16 cellular contexts compared by ENCODE assay signal in genomic region chr6:53707108-53707897, GRCh38. TPM values are rescaled to one million over a fixed set of nuclear protein-coding genes. Genes with fewer than 3 reads are reported as not detected.
DNase-seq lines count a peak whose midpoint lies in the region; ATAC-seq and TF ChIP-seq lines count a peak whose summit lies in the region.
"Had no signal": no experiment of that assay in that cellular context is flagged by ENCODE, and none has a peak within 500 bp of the region (broad histone marks: within the 10 kb centered on the region; RNA-seq: fewer than 3 reads in every experiment).

No MANE protein-coding gene starts in this region.

- no TSS peak for BruUV-seq in IMR-90 (replicated peaks; lab: Mats Ljungman, UMichigan)

- TF ChIP-seq CTCF in C4-2B (conservative IDR thresholded peaks at IDR 0.05) (no peak), IMR-90 (conservative IDR thresholded peaks at IDR 0.05; ENCODE audit: low read depth, low read length) (no peak), psoas muscle (IDR thresholded peaks at IDR 0.05) (no peak)

- H3K9ac ChIP-seq in IMR-90 (ENCODE audit: low read depth, low read length) = no peak overlapping the region
- no peak overlapping the region for H3K9ac ChIP-seq in neuronal stem cell (ENCODE audit: low read depth, low read length, poor library complexity)

- in situ Hi-C loops in IMR-90 (cut with MboI; ENCODE audit: low sequenced_read_pairs) = no loop called here

- no peak overlapping the region for H2BK120ac ChIP-seq in IMR-90 (ENCODE audit: low read depth, low read length)
- H2BK120ac ChIP-seq in neuronal stem cell (ENCODE audit: low read depth, low read length) = no peak overlapping the region

- CTCF ChIA-PET in IMR-90 (lab: Yijun Ruan, JAX) = no interaction called here

- POLR2A ChIA-PET in IMR-90 (lab: Charles Lee; ENCODE audit: unreplicated experiment) = no interaction called here

- H2BK15ac ChIP-seq in IMR-90 (ENCODE audit: low read depth, low read length) (no peak overlapping the region), neuronal stem cell (ENCODE audit: low read length) (no peak overlapping the region)

- peak overlapping the region; percentile 60; the same call in 1 of the 2 replicates for H3K18ac ChIP-seq in IMR-90 (ENCODE audit: low read depth, low read length)
- H3K18ac ChIP-seq in neuronal stem cell (ENCODE audit: low read length) = peak overlapping the region; percentile 65

- H3K4me3 ChIP-seq in IMR-90 (ENCODE audit: insufficient read depth, low read depth, low read length) (no peak overlapping the region), neuronal stem cell (ENCODE audit: low read length in 2 of 2) (no peak overlapping the region), MG63 (no peak overlapping the region), psoas muscle (no peak overlapping the region)

- DNase-seq in IMR-90 = peak; percentile 61
- DNase-seq in amniotic epithelial cell (ENCODE audit: low read depth) = peak; percentile 14
- DNase-seq in neuronal stem cell (ENCODE audit: low spot score) = no peak
- DNase-seq in MG63 = no peak
- DNase-seq in psoas muscle = no peak
- DNase-seq in NCI-H446 treated with DMSO at 0.1 percent for 48 hours (lab: John Stamatoyannopoulos, UW) = no peak
- DNase-seq: BE2C; CD8-positive, alpha-beta T cell; COR-L47; DND-41; GF-D8; HCEC 1CT; HFFc6 had no signal

- H3K14ac ChIP-seq in IMR-90 (replicated peaks; ENCODE audit: low read depth, low read length) (no peak overlapping the region; the same call in 1 of the 2 replicates), neuronal stem cell (ENCODE audit: low read length) (no peak overlapping the region)

- WGBS in IMR-90 (ENCODE audit: extremely low coverage in 2 of 2, insufficient read length in 1 of 2), 2 experiments = 89% methylated on average over 6 of the region's 12 CpGs; no CpG with 5 or more reads in 1 of the 2 experiments
- WGBS in neuronal stem cell (ENCODE audit: extremely low coverage in 2 of 2, insufficient read length in 2 of 2, insufficient replicate concordance in 1 of 2), 2 donors = no CpG with 5 or more reads among the region's 12 CpGs
- WGBS in psoas muscle, 3 donors = 91 to 95% (median 94%) methylated on average over 12 of the region's 12 CpGs

- dilution Hi-C loops in IMR-90 (cut with HindIII; ENCODE audit: low sequenced_read_pairs, unreplicated experiment) = no loop called here

- no peaks in the 10 kb centered on the region for H3K9me3 ChIP-seq in IMR-90 (ENCODE audit: control insufficient read depth, insufficient read depth, low read length)
- H3K9me3 ChIP-seq in neuronal stem cell (replicated peaks in 1 of 2; ENCODE audit: control insufficient read depth in 2 of 2, insufficient read depth in 1 of 2, low read depth in 1 of 2, low read length in 2 of 2) = no peaks in the 10 kb centered on the region
- no peaks in the 10 kb centered on the region for H3K9me3 ChIP-seq in MG63
- no peaks in the 10 kb centered on the region for H3K9me3 ChIP-seq in psoas muscle
- H3K9me3 ChIP-seq: BE2C had no signal

- intact Hi-C loops in IMR-90 (cut with micrococcal nuclease) = no loop called here
- intact Hi-C loops in psoas muscle (cut with DNase I) = no loop called here

- H3K56ac ChIP-seq in IMR-90 (ENCODE audit: extremely low read depth, insufficient read depth, low read length) = no peak overlapping the region

- H2BK20ac ChIP-seq in IMR-90 (ENCODE audit: low read depth, low read length) = no peak overlapping the region; the same call in 1 of the 2 replicates

- H3K9me1 ChIP-seq in IMR-90 (ENCODE audit: insufficient read depth, low read length) = peaks cover 5% of the 10 kb centered on the region; the same call in 1 of the 2 replicates

- H3K27me3 ChIP-seq in IMR-90 (ENCODE audit: control insufficient read depth, insufficient read depth, low read length) (peaks cover 4% of the 10 kb centered on the region), neuronal stem cell (ENCODE audit: control insufficient read depth in 3 of 3, insufficient read depth in 3 of 3, low read depth in 1 of 3, low read length in 3 of 3) (peaks cover 0 to 4% (median 0%) of the 10 kb centered on the region in 3 experiments), MG63 (no peaks in the 10 kb centered on the region), psoas muscle (ENCODE audit: insufficient read depth in 3 of 3, low read length in 2 of 3) (peaks cover 0 to 3% (median 0%) of the 10 kb centered on the region in 3 donors)

- H2BK5ac ChIP-seq in IMR-90 (ENCODE audit: low read depth, low read length, poor library complexity, severe bottlenecking) (no peak overlapping the region), neuronal stem cell (ENCODE audit: low read length) (no peak overlapping the region)

- TF ChIP-seq POLR2A in IMR-90 (IDR thresholded peaks at IDR 0.05; ENCODE audit: low read depth, low read length) = no peak

- no peak for TF ChIP-seq RAD21 in IMR-90 (IDR thresholded peaks at IDR 0.05; ENCODE audit: low read length)

- H3K23ac ChIP-seq in IMR-90 (ENCODE audit: low read depth, low read length) (no peak overlapping the region), neuronal stem cell (ENCODE audit: low read depth, low read length, poor library complexity) (peak overlapping the region; percentile 17)

- H3K4ac ChIP-seq in IMR-90 (ENCODE audit: low read depth, low read length) (peak overlapping the region; percentile 53; the same call in 1 of the 2 replicates), neuronal stem cell (ENCODE audit: low read length) (no peak overlapping the region)

- H4K20me1 ChIP-seq in IMR-90 (ENCODE audit: insufficient read depth, low read length) = no peaks in the 10 kb centered on the region

- H3K4me2 ChIP-seq in IMR-90 (ENCODE audit: low read depth, low read length) (peak overlapping the region; percentile 28; the same call in 1 of the 2 replicates), neuronal stem cell (ENCODE audit: insufficient read depth, low read length, poor library complexity, severe bottlenecking) (no peak overlapping the region)

- peaks cover 8% of the 10 kb centered on the region; the same call in 1 of the 2 replicates for H3K4me1 ChIP-seq in IMR-90 (ENCODE audit: control insufficient read depth, insufficient read depth, low read length)
- H3K4me1 ChIP-seq in neuronal stem cell (ENCODE audit: control insufficient read depth in 2 of 2, insufficient read depth in 1 of 2, low read depth in 1 of 2, low read length in 2 of 2) = peaks cover 0 to 2% of the 10 kb centered on the region in 2 donors
- peaks cover 12% of the 10 kb centered on the region for H3K4me1 ChIP-seq in psoas muscle
- H3K4me1 ChIP-seq: BE2C had no signal

- no peak overlapping the region for H2BK12ac ChIP-seq in neuronal stem cell (ENCODE audit: low read length)

- H3K27ac ChIP-seq in C4-2B = peak overlapping the region; percentile 70
- H3K27ac ChIP-seq in IMR-90 (ENCODE audit: insufficient read depth, low read length) = peak overlapping the region; percentile 21; the same call in 1 of the 2 replicates
- no peak overlapping the region for H3K27ac ChIP-seq in neuronal stem cell (replicated peaks; ENCODE audit: low read length)
- no peak overlapping the region for H3K27ac ChIP-seq in psoas muscle

- peak; percentile 78 for ATAC-seq in IMR-90 (ENCODE audit: low read depth)
- no peak for ATAC-seq in psoas muscle
- no peak for ATAC-seq in GM18858 (IDR thresholded peaks at IDR 0.05; ENCODE audit: unreplicated experiment)
- ATAC-seq: CD8-positive, alpha-beta T cell had no signal

- H2AK9ac ChIP-seq in IMR-90 (replicated peaks; ENCODE audit: low read depth, low read length, poor library complexity) = peak overlapping the region; percentile 17

- H4K5ac ChIP-seq in IMR-90 (ENCODE audit: low read depth, low read length) = no peak overlapping the region

- H3K36me3 ChIP-seq in IMR-90 (ENCODE audit: control insufficient read depth, insufficient read depth, low read length) (no peaks in the 10 kb centered on the region), neuronal stem cell (replicated peaks in 1 of 2; ENCODE audit: control insufficient read depth in 2 of 2, insufficient read depth in 2 of 2, low read length in 2 of 2) (no peaks in the 10 kb centered on the region), MG63 (no peaks in the 10 kb centered on the region), psoas muscle (ENCODE audit: insufficient read depth in 1 of 2, low read depth in 1 of 2) (no peaks in the 10 kb centered on the region)
- H3K36me3 ChIP-seq: BE2C had no signal

- H2AK5ac ChIP-seq in IMR-90 (ENCODE audit: low read depth, low read length) (peak overlapping the region; percentile 51; the same call in 1 of the 2 replicates), neuronal stem cell (ENCODE audit: low read depth, low read length) (no peak overlapping the region)

- no peak overlapping the region; a peak in 1 of 4 replicates for H4K8ac ChIP-seq in IMR-90 (ENCODE audit: low read depth in 2 of 2, low read length in 2 of 2)
- H4K8ac ChIP-seq in neuronal stem cell (ENCODE audit: low read depth, low read length) = no peak overlapping the region

- H2AFZ ChIP-seq in IMR-90 (replicated peaks; ENCODE audit: low read length, poor library complexity) (peak overlapping the region; percentile 58), neuronal stem cell (ENCODE audit: low read length) (no peak overlapping the region)

- H3K79me1 ChIP-seq in IMR-90 (ENCODE audit: low read depth in 1 of 2, low read length in 2 of 2) = no peaks in the 10 kb centered on the region
- no peaks in the 10 kb centered on the region for H3K79me1 ChIP-seq in neuronal stem cell (ENCODE audit: low read depth, low read length)

- no peak overlapping the region for H4K91ac ChIP-seq in IMR-90 (ENCODE audit: insufficient read depth, low read depth, low read length)
- H4K91ac ChIP-seq in neuronal stem cell (ENCODE audit: low read depth, low read length, poor library complexity) = no peak overlapping the region

TF ChIP-seq in IMR-90, 13 proteins besides CTCF, POLR2A, EP300 and RAD21 (continues in another document):
- no peak for TF ChIP-seq RCOR1 (IDR thresholded peaks at IDR 0.05; ENCODE audit: insufficient replicate concordance, low read length)

RNA-seq across cellular contexts. Expression of gene KLHL31, which starts 41.7 kb away (rescaled TPM):
- total RNA-seq in IMR-90 (2012; rRNA removed) (under 0.01 TPM in 1 of 2 replicates, not detected in the other), psoas muscle (100 to 1,000 TPM in 1 of 4 donors, 10 to 100 TPM in 3; 40.9 to 213 (median 73.2) TPM)
- polyA plus RNA-seq in IMR-90 (2012; rRNA removed) (0.02 and 0.04 TPM in 2 replicates), psoas muscle (10 to 100 TPM in 1 of 3 donors, 1 to 10 TPM in 2; 5.1 to 22.9 (median 8.2) TPM)
- 0.01 TPM in 1 of 2 replicates, not detected in the other for polyA plus RNA-seq in IMR-90 (2012; cell fraction: cytosol; rRNA removed)
- 0.16 and 0.25 TPM in 2 replicates for polyA plus RNA-seq in IMR-90 (2012; cell fraction: nucleus; rRNA removed; ENCODE audit: low replicate concordance)
- 0.25 TPM for polyA plus RNA-seq in neuronal stem cell (2013, experiment 1 of 2)
- polyA plus RNA-seq in neuronal stem cell (2013, experiment 2 of 2) = 0.28 TPM
- not detected in 2 replicates for total RNA-seq in MG63 (2014; rRNA removed; shearing (Covaris generic); ENCODE audit: low replicate concordance)
- total RNA-seq: HFFc6 had no signal
- polyA plus RNA-seq: CD14-positive monocyte had no signal

Comparison
In these comparisons a context has a peak if more than half of its experiments do, and no peak if none do; other contexts are left out.
1. H3K27ac ChIP-seq: peak in C4-2B (single experiment) and IMR-90 (single experiment); none in neuronal stem cell (single experiment) and psoas muscle (single experiment).
2. DNase-seq: peak in IMR-90 (single experiment) and amniotic epithelial cell (single experiment); none in neuronal stem cell (single experiment), MG63 (single experiment), psoas muscle (0 of 2) and NCI-H446 treated with DMSO at 0.1 percent for 48 hours (single experiment).
3. RNA of gene KLHL31, which starts 41.7 kb away (total RNA-seq): 40.9 to 213 TPM in psoas muscle; under 0.01 TPM in IMR-90 and not detected in MG63; every median in the first group is over 10 times any median in the second.